ENCODE assay signal across 14 cellular contexts in genomic region chr1:109769335-109770078, GRCh38. TPM values are rescaled to one million over a fixed set of nuclear protein-coding genes. Genes with fewer than 3 reads are reported as not detected.
DNase-seq lines count a peak whose midpoint lies in the region; ATAC-seq and TF ChIP-seq lines count a peak whose summit lies in the region.
"Had no signal": no experiment of that assay in that cellular context is flagged by ENCODE, and none has a peak within 500 bp of the region (broad histone marks: within the 10 kb centered on the region; RNA-seq: fewer than 3 reads in every experiment).

No MANE protein-coding gene starts in this region.

- H3K4me3 Mint-ChIP-seq in chondrocyte (ENCODE audit: unreplicated experiment), result no peak overlapping the region
- no peak overlapping the region for H3K4me3 Mint-ChIP-seq in immature natural killer cell
- H3K4me3 Mint-ChIP-seq: activated naive CD4-positive, alpha-beta T cell treated with anti-CD3 and anti-CD28 coated beads, Interleukin-2, amount 50 U/mL, for 24 hours; CD14-positive monocyte had no signal

- TF ChIP-seq CTCF in AG04450 (IDR thresholded peaks at IDR 0.05; ENCODE audit: low read depth, low read length) (no peak), chondrocyte (IDR thresholded peaks at IDR 0.05) (no peak)

- peak overlapping the region; percentile 65 for H3K27ac ChIP-seq in AG04450 (ENCODE audit: low read depth, low read length)
- H3K27ac ChIP-seq: parathyroid adenoma had no signal

- POLR2A ChIA-PET in AG04450 (lab: Yijun Ruan, JAX), result interaction anchor here (1.0 kb wide), 1 partner anchor 215 kb away, joined by 3 read pairs; the partner anchor contains the start of gene AHCYL1

- CTCF ChIA-PET in AG04450 (lab: Charles Lee), result interaction anchor here (1.9 to 21.6 kb wide), 3 partner anchors 128 to 224 kb away, joined by 6 to 535 read pairs (median 365); partner anchors contain the start of gene AHCYL1

- no peak for ATAC-seq in HG02763 (IDR thresholded peaks at IDR 0.05; ENCODE audit: unreplicated experiment)
- ATAC-seq in GM18868 (IDR thresholded peaks at IDR 0.05; ENCODE audit: unreplicated experiment), result no peak
- ATAC-seq: Panc1 had no signal

- peaks cover 8% of the 10 kb centered on the region for H3K4me1 Mint-ChIP-seq in chondrocyte (ENCODE audit: low read depth)
- H3K4me1 Mint-ChIP-seq in immature natural killer cell, result no peaks in the 10 kb centered on the region

- no peaks in the 10 kb centered on the region for H3K27me3 Mint-ChIP-seq in chondrocyte (ENCODE audit: low read depth)
- H3K27me3 Mint-ChIP-seq in immature natural killer cell (ENCODE audit: low read depth in 3 of 3), result peaks cover 1 to 5% (median 2%) of the 10 kb centered on the region in 3 donors
- H3K27me3 Mint-ChIP-seq: activated naive CD4-positive, alpha-beta T cell treated with anti-CD3 and anti-CD28 coated beads, Interleukin-2, amount 50 U/mL, for 24 hours had no signal

- peak overlapping the region; percentile 57 for H3K27ac Mint-ChIP-seq in chondrocyte (ENCODE audit: unreplicated experiment)
- peak overlapping the region in 1 of 6 donors; percentile 26 for H3K27ac Mint-ChIP-seq in immature natural killer cell
- H3K27ac Mint-ChIP-seq: activated naive CD4-positive, alpha-beta T cell treated with anti-CD3 and anti-CD28 coated beads, Interleukin-2, amount 50 U/mL, for 24 hours; CD14-positive monocyte had no signal

- peak; percentile 81 for DNase-seq in AG04450 (ENCODE audit: low read depth, low spot score)
- peak; percentile 71 for DNase-seq in LHCN-M2 (ENCODE audit: low read depth)
- peak; percentile 55 for DNase-seq in chondrocyte (ENCODE audit: low spot score)
- DNase-seq in mesenteric fat pad (ENCODE audit: low spot score), result peak; percentile 55
- no peak for DNase-seq in NCI-H2029 treated with DMSO at 0.1 percent for 48 hours (lab: John Stamatoyannopoulos, UW)
- DNase-seq in immature natural killer cell, result no peak

- H3K9me3 Mint-ChIP-seq in chondrocyte (ENCODE audit: low read depth), result no peaks in the 10 kb centered on the region
- no peaks in the 10 kb centered on the region for H3K9me3 Mint-ChIP-seq in immature natural killer cell
- H3K9me3 Mint-ChIP-seq: activated naive CD4-positive, alpha-beta T cell treated with anti-CD3 and anti-CD28 coated beads, Interleukin-2, amount 50 U/mL, for 24 hours; CD14-positive monocyte had no signal

- no peaks in the 10 kb centered on the region; the same call in 1 of the 2 replicates for H3K9me3 ChIP-seq in AG04450 (ENCODE audit: control insufficient read depth, insufficient read depth, low read length)

- H3K27me3 ChIP-seq in AG04450 (ENCODE audit: control insufficient read depth, insufficient read depth, low read length), result no peaks in the 10 kb centered on the region

- no peaks in the 10 kb centered on the region for H3K36me3 Mint-ChIP-seq in chondrocyte (ENCODE audit: low read depth)
- no peaks in the 10 kb centered on the region for H3K36me3 Mint-ChIP-seq in immature natural killer cell
- H3K36me3 Mint-ChIP-seq: activated naive CD4-positive, alpha-beta T cell treated with anti-CD3 and anti-CD28 coated beads, Interleukin-2, amount 50 U/mL, for 24 hours; CD14-positive monocyte had no signal

- no peak overlapping the region for H3K4me3 ChIP-seq in AG04450 (ENCODE audit: low read depth, low read length)

RNA-seq across cellular contexts. Expression of gene EPS8L3, which starts 5.8 kb away (rescaled TPM):
- not detected in 2 replicates for polyA plus RNA-seq in AG04450 (2011; rRNA removed)
- polyA minus RNA-seq in AG04450 (2011; rRNA and poly(A)+ RNA removed), result not detected in 2 replicates
- not detected in 2 replicates for total RNA-seq in LHCN-M2 (2014; rRNA removed)
- not detected for polyA plus RNA-seq in LHCN-M2 (2012)
- not detected in 3 replicates for total RNA-seq in chondrocyte
- total RNA-seq in mesenteric fat pad, result 0.58 TPM
- under 1 TPM in 2 of 3 donors, not detected in 1; 0.09 to 0.13 TPM for polyA plus RNA-seq in immature natural killer cell
- total RNA-seq: endothelial cell of umbilical vein had no signal
- polyA plus RNA-seq: CD14-positive monocyte, endothelial cell of umbilical vein, keratinocyte had no signal

RNA-seq across cellular contexts. Expression of gene GSTM3, which starts 28.7 kb away (rescaled TPM):
- 271 and 299 TPM in 2 replicates for polyA plus RNA-seq in AG04450 (2011; rRNA removed)
- 77.5 and 85.5 TPM in 2 replicates for polyA minus RNA-seq in AG04450 (2011; rRNA and poly(A)+ RNA removed)
- total RNA-seq in LHCN-M2 (2014; rRNA removed), result 13.2 and 16.3 TPM in 2 replicates
- polyA plus RNA-seq in LHCN-M2 (2012), result 49.9 TPM
- total RNA-seq in chondrocyte, result 51.2 to 63.8 TPM (median 61.5 TPM) in 3 replicates
- total RNA-seq in mesenteric fat pad, result 16.0 TPM
- polyA plus RNA-seq in immature natural killer cell, result 1 to 10 TPM; 1.1 to 7.1 (median 5.9) TPM

RNA-seq across cellular contexts. Expression of gene GSTM5, which starts 57.5 kb away (rescaled TPM):
- 11.6 and 12.5 TPM in 2 replicates for polyA plus RNA-seq in AG04450 (2011; rRNA removed)
- 4.4 and 4.5 TPM in 2 replicates for polyA minus RNA-seq in AG04450 (2011; rRNA and poly(A)+ RNA removed)
- not detected in 2 replicates for total RNA-seq in LHCN-M2 (2014; rRNA removed)
- polyA plus RNA-seq in LHCN-M2 (2012), result not detected
- total RNA-seq in chondrocyte, result not detected in 3 replicates
- total RNA-seq in mesenteric fat pad, result 13.1 TPM
- polyA plus RNA-seq in immature natural killer cell, result under 1 TPM in 1 of 3 donors, not detected in 2; 0.23 TPM
- polyA plus RNA-seq: CD14-positive monocyte, keratinocyte had no signal

Comparison
In these comparisons a context has a peak if more than half of its experiments do, and no peak if none do; other contexts are left out.
1. DNase-seq: peak in AG04450 (single experiment), LHCN-M2 (single experiment), chondrocyte (single experiment) and mesenteric fat pad (single experiment); none in NCI-H2029 treated with DMSO at 0.1 percent for 48 hours (single experiment) and immature natural killer cell (0 of 3).
2. RNA of gene GSTM5, which starts 57.5 kb away (total RNA-seq): 13.1 TPM in mesenteric fat pad (single experiment); not detected in chondrocyte and not detected in LHCN-M2; every median in the first group is over 10 times any median in the second.